In the genomic region with DNA sequence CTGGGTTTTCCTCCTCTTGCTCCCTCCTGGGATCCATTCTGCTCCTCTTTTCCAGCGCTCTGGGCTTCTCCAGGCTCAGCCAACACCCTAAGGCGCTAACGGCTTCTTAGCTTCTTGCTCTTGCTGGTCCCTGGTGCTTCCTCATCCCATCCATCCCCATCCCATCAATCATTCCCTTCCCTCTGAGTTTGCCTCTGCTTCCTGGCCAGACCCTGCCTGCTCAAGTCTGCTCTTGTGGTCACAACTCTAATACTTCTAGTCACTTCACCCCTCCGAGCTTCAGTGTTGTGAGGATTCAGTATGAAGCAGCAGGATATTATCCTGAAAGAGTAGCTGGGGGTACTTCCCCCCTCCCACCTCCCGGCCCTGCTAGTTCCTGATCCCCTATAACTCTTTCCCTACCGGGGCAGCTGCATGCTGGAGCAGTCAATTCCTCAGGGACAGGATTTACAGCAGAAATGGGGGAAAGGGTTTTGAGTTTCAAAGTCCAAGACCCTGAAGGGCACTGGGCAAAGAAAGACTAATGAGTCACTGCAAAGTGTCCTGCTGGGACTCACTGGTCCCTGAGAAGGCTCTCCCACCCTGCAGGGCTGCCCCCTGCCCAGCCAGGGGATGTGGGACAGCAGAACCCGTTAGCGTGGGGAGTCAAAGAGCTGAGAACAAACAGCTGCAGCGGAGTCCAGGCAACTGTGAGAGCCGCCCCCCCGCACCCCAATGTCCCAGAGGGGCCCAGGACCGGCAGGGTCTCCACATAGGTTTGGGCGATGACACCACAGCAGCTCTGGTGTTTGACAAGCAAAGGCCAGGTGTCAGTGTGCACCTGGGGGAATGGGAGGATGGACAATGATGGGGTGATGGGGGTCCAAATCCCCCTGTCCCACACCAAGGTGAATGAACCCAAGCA, we compare ENCODE assay signal across 30 cellular contexts. TPM values are rescaled to one million over a fixed set of nuclear protein-coding genes. Genes with fewer than 3 reads are reported as not detected.
DNase-seq lines count a peak whose midpoint lies in the region; ATAC-seq, FAIRE-seq and TF ChIP-seq lines count a peak whose summit lies in the region.
"Had no signal": no experiment of that assay in that cellular context is flagged by ENCODE, and none has a peak within 500 bp of the region (broad histone marks: within the 10 kb centered on the region; RNA-seq: fewer than 3 reads in every experiment).

No MANE protein-coding gene starts in this region.

- DNase-seq in ELF-1 (ENCODE audit: low read depth, low spot score) (peak; percentile 34), H7 (peak; percentile 34), kidney (peak; percentile 43), psoas muscle (no peak), amniotic stem cell (lab: John Stamatoyannopoulos, UW) (no peak), GM19238 (ENCODE audit: insufficient read length, low spot score) (no peak)
- DNase-seq: activated B cell treated with CpG ODN at 0.5 μM for 24 hours; activated CD4-positive, alpha-beta T cell treated with anti-CD3 and anti-CD28 coated beads, Interleukin-2, amount 50 U/mL, for 48 hours; activated effector memory CD4-positive, alpha-beta T cell treated with Interleukin-2 at 50 U/mL for 16 hours; aorta; C1 segment of cervical spinal cord; colonic mucosa; COR-L47; effector memory CD4-positive, alpha-beta T cell; GF-D8; heart left ventricle; kidney glomerular epithelial cell; NCI-H1694; NCI-H2171; NCI-H510A treated with DMSO at 0.1 percent for 48 hours; retina; SHP77 treated with DMSO at 0.1 percent for 48 hours; stimulated activated CD4-positive, alpha-beta T cell treated with anti-CD3 and anti-CD28 coated beads, Interleukin-4, amount 100 ng/mL, for 24 hours; stimulated activated naive B cell treated with anti-CD40 and anti-IgM and Interleukin-4, amounts not matched to agents 10 μg/mL and 1 μg/mL and 100 μg/mL, for 72 hours; upper lobe of right lung had no signal

- H3K4me1 ChIP-seq in kidney (ENCODE audit: control insufficient read depth in 1 of 2, insufficient read depth in 1 of 2, low read depth in 1 of 2, low read length in 2 of 2) (peaks cover 0 to 4% of the 10 kb centered on the region in 2 donors), psoas muscle (peaks cover 18% of the 10 kb centered on the region)
- H3K4me1 ChIP-seq: colonic mucosa had no signal

- no peak for ATAC-seq in psoas muscle
- ATAC-seq in GM18873 (IDR thresholded peaks at IDR 0.05; ENCODE audit: low FRiP score, unreplicated experiment), result no peak
- ATAC-seq: HCT116; heart left ventricle; Panc1; stimulated activated naive B cell treated with anti-CD40 and anti-IgM and Interleukin-4, amounts not matched to agents 10 μg/mL and 1 μg/mL and 100 μg/mL, for 72 hours; upper lobe of right lung had no signal

- H3K27me3 ChIP-seq in H7 (ENCODE audit: control insufficient read depth, insufficient read depth, low read length) (peaks cover 44% of the 10 kb centered on the region), psoas muscle (ENCODE audit: insufficient read depth in 3 of 3, low read length in 2 of 3) (no peaks in the 10 kb centered on the region)

- no peaks in the 10 kb centered on the region for H3K36me3 ChIP-seq in H7 (replicated peaks; ENCODE audit: control insufficient read depth, insufficient read depth, low read length)
- no peaks in the 10 kb centered on the region for H3K36me3 ChIP-seq in kidney (ENCODE audit: control insufficient read depth in 1 of 2, insufficient read depth in 2 of 2, low read length in 2 of 2)
- H3K36me3 ChIP-seq in psoas muscle (ENCODE audit: insufficient read depth in 1 of 2, low read depth in 1 of 2), result no peaks in the 10 kb centered on the region
- H3K36me3 ChIP-seq: colonic mucosa, heart left ventricle, upper lobe of right lung had no signal

- no peaks in the 10 kb centered on the region for H3K9me3 ChIP-seq in kidney (ENCODE audit: control insufficient read depth in 1 of 2, low read length in 2 of 2)
- H3K9me3 ChIP-seq in psoas muscle, result no peaks in the 10 kb centered on the region
- H3K9me3 ChIP-seq: colonic mucosa, heart left ventricle, upper lobe of right lung had no signal

- H3K4me3 ChIP-seq in H7 (ENCODE audit: insufficient read depth, low read depth, low read length), result no peak overlapping the region
- H3K4me3 ChIP-seq in kidney (ENCODE audit: low read length in 2 of 2), result no peak overlapping the region
- no peak overlapping the region for H3K4me3 ChIP-seq in psoas muscle
- H3K4me3 ChIP-seq: colonic mucosa, heart left ventricle, upper lobe of right lung had no signal

- TF ChIP-seq CTCF in kidney (IDR thresholded peaks at IDR 0.05; ENCODE audit: borderline replicate concordance, extremely low read depth, insufficient read depth), result no peak
- no peak for TF ChIP-seq CTCF in psoas muscle (IDR thresholded peaks at IDR 0.05)

- intact Hi-C loops in kidney (cut with DNase I), result loop anchor here (5.0 kb wide), 1 partner anchor 110 kb away; no protein-coding TSS in a partner anchor
- intact Hi-C loops in psoas muscle (cut with DNase I), result loop anchor here in 1 of 2 donors (5.0 kb wide), 1 partner anchor 65 kb away; no protein-coding TSS in a partner anchor

- H3K9ac ChIP-seq in kidney (ENCODE audit: low read length in 2 of 2), result no peak overlapping the region

- H3K27ac ChIP-seq in kidney (ENCODE audit: low read depth in 2 of 2, low read length in 2 of 2), result no peak overlapping the region
- peak overlapping the region; percentile 32 for H3K27ac ChIP-seq in psoas muscle
- H3K27ac ChIP-seq: colonic mucosa, heart left ventricle, HL-60, upper lobe of right lung had no signal

- WGBS in psoas muscle, 3 donors, result 57 to 69% (median 66%) methylated on average over 13 of the region's 13 CpGs

- FAIRE-seq in kidney (lab: Jason Lieb, UNC), result no peak
- FAIRE-seq: GM19239 had no signal

RNA-seq across cellular contexts. Expression of a gene that starts 2.3 kb away (rescaled TPM):
- 2.1 and 2.8 TPM in 2 replicates for total RNA-seq in H7 (2014; rRNA removed; shearing (Covaris generic))
- total RNA-seq in kidney (23.2 TPM), psoas muscle (100 to 1,000 TPM; 288 to 380 (median 349) TPM)
- polyA plus RNA-seq in kidney (ENCODE audit: insufficient read depth, low read depth, low replicate concordance) (4.5 TPM), psoas muscle (100 to 1,000 TPM in 2 of 3 donors, 10 to 100 TPM in 1; 77.5 to 291 (median 121) TPM)

Comparison
In these comparisons a context has a peak if more than half of its experiments do, and no peak if none do; other contexts are left out.
1. DNase-seq: peak in ELF-1 (single experiment), H7 (single experiment) and kidney (single experiment); none in psoas muscle (0 of 2), amniotic stem cell (single experiment) and GM19238 (single experiment).
2. RNA of a gene that starts 2.3 kb away (total RNA-seq): 288 to 380 TPM in psoas muscle; 23.2 TPM in kidney (single experiment) and 2.1 to 2.8 TPM in H7; every median in the first group is over 10 times any median in the second.